In genomic region chr3:172869356-172869755, GRCh38 we compare ENCODE assay signal across 15 cellular contexts.
DNase-seq lines count a peak whose midpoint lies in the region; ATAC-seq and TF ChIP-seq lines count a peak whose summit lies in the region.
"Had no signal": no experiment of that assay in that cellular context is flagged by ENCODE, and none has a peak within 500 bp of the region (broad histone marks: within the 10 kb centered on the region; RNA-seq: fewer than 3 reads in every experiment).

No MANE protein-coding gene starts in this region.

- peaks cover 0 to 9% of the 10 kb centered on the region in 2 donors for H3K4me1 ChIP-seq in lung (ENCODE audit: control insufficient read depth in 2 of 2, insufficient read depth in 2 of 2, low read length in 2 of 2)
- H3K4me1 ChIP-seq: esophagus muscularis mucosa, testis had no signal

- no peaks in the 10 kb centered on the region for H3K27me3 ChIP-seq in lung (ENCODE audit: control insufficient read depth, insufficient read depth)
- H3K27me3 ChIP-seq: esophagus muscularis mucosa, testis had no signal

- no peaks in the 10 kb centered on the region for H3K9me3 ChIP-seq in lung (ENCODE audit: control insufficient read depth in 2 of 2, insufficient read depth in 1 of 2, low read length in 1 of 2)
- H3K9me3 ChIP-seq: esophagus muscularis mucosa, testis had no signal

- H3K36me3 ChIP-seq in lung (ENCODE audit: control insufficient read depth in 2 of 2, insufficient read depth in 2 of 2, low read length in 2 of 2) = no peaks in the 10 kb centered on the region
- H3K36me3 ChIP-seq: esophagus muscularis mucosa had no signal

- no peak overlapping the region for H3K4me3 ChIP-seq in lung
- H3K4me3 ChIP-seq: esophagus muscularis mucosa, testis had no signal

- DNase-seq in EL (peak; percentile 20), NCI-H128 (lab: John Stamatoyannopoulos, UW; ENCODE audit: unreplicated experiment) (peak; percentile 54), lung (ENCODE audit: low spot score) (no peak), GM20000 (ENCODE audit: low spot score) (no peak), OCI-M1 (lab: John Stamatoyannopoulos, UW) (no peak), GM19238 (ENCODE audit: insufficient read length, low spot score) (no peak), Ammon's horn (ENCODE audit: low spot score) (no peak)
- DNase-seq: activated CD4-positive, alpha-beta memory T cell treated with anti-CD3 and anti-CD28 coated beads for 36 hours; activated effector memory CD4-positive, alpha-beta T cell treated with anti-CD3 and anti-CD28 coated beads, Interleukin-2, amount 50 U/mL, for 16 hours; CD8-positive, alpha-beta memory T cell; MV-4-11; naive B cell; testis had no signal

- peak overlapping the region; percentile 38 for H3K27ac ChIP-seq in VCaP
- H3K27ac ChIP-seq in lung (ENCODE audit: low read depth in 1 of 2, low read length in 1 of 2) = no peak overlapping the region
- H3K27ac ChIP-seq: esophagus muscularis mucosa, testis had no signal

- ATAC-seq in lung (ENCODE audit: insufficient read depth, low FRiP score) = peak; percentile 64

- WGBS in lung, 2 donors = 24 to 52% methylated on average over 2 of the region's 2 CpGs

- TF ChIP-seq CTCF in VCaP (conservative IDR thresholded peaks at IDR 0.05) (no peak), lung (IDR thresholded peaks at IDR 0.05; ENCODE audit: control extremely low read depth, extremely low read depth) (no peak), GM20000 (IDR thresholded peaks at IDR 0.05; ENCODE audit: extremely low read depth, missing control alignments) (no peak)

Comparison
In these comparisons a context has a peak if more than half of its experiments do, and no peak if none do; other contexts are left out.
1. DNase-seq: peak in EL (single experiment) and NCI-H128 (single experiment); none in lung (single experiment), GM20000 (single experiment), OCI-M1 (single experiment), GM19238 (single experiment) and Ammon's horn (single experiment).